ENCODE assay signal across 18 cellular contexts in genomic region chr7:42522227-42522991, GRCh38.
DNase-seq lines count a peak whose midpoint lies in the region; ATAC-seq and TF ChIP-seq lines count a peak whose summit lies in the region.
"Had no signal": no experiment of that assay in that cellular context is flagged by ENCODE, and none has a peak within 500 bp of the region (broad histone marks: within the 10 kb centered on the region; RNA-seq: fewer than 3 reads in every experiment).

No MANE protein-coding gene starts in this region.

- ATAC-seq in stimulated activated effector memory CD8-positive, alpha-beta T cell treated with anti-CD3 and anti-CD28 coated beads, Interleukin-12 subunit alpha, Interleukin-12 subunit beta, amount 100 ng/mL, for 72 hours: no peak
- ATAC-seq: activated naive CD8-positive, alpha-beta T cell treated with anti-CD3 and anti-CD28 coated beads, Interleukin-2, amount 50 U/mL, for 24 hours; Panc1; T-helper 17 cell had no signal

- H3K4me3 ChIP-seq in fibroblast of villous mesenchyme (ENCODE audit: low read depth, low read length): no peak overlapping the region
- no peak overlapping the region for H3K4me3 ChIP-seq in CD8-positive, alpha-beta memory T cell (ENCODE audit: low read length)

- peaks cover 10% of the 10 kb centered on the region for H3K9me3 Mint-ChIP-seq in progenitor cell of endocrine pancreas (ENCODE audit: low read depth)
- peaks cover 0 to 11% (median 6%) of the 10 kb centered on the region in 5 donors for H3K9me3 Mint-ChIP-seq in CD8-positive, alpha-beta memory T cell
- peaks cover 12% of the 10 kb centered on the region for H3K9me3 Mint-ChIP-seq in stimulated activated effector memory CD8-positive, alpha-beta T cell treated with anti-CD3 and anti-CD28 coated beads, Interleukin-12 subunit alpha, Interleukin-12 subunit beta, amount 100 ng/mL, for 72 hours

- H3K27me3 ChIP-seq in CD8-positive, alpha-beta memory T cell (ENCODE audit: insufficient read depth, low read length, poor library complexity, severe bottlenecking): no peaks in the 10 kb centered on the region

- DNase-seq in ELR (ENCODE audit: low read depth) (peak; percentile 4), SK-N-DZ (ENCODE audit: low spot score) (peak; percentile 42), fibroblast of villous mesenchyme (ENCODE audit: low read depth) (peak; percentile 84), progenitor cell of endocrine pancreas (ENCODE audit: low spot score, unreplicated experiment) (no peak), GOT3 (lab: John Stamatoyannopoulos, UW) (no peak), HUDEP-2 (lab: John Stamatoyannopoulos, UW; ENCODE audit: unreplicated experiment in 76 of 76) (no peak)
- DNase-seq in CD8-positive, alpha-beta memory T cell: no peak
- DNase-seq in stimulated activated effector memory CD8-positive, alpha-beta T cell treated with anti-CD3 and anti-CD28 coated beads, Interleukin-12 subunit alpha, Interleukin-12 subunit beta, amount 100 ng/mL, for 72 hours (ENCODE audit: low spot score in 2 of 2): no peak
- DNase-seq: activated CD4-positive, alpha-beta T cell treated with anti-CD3 and anti-CD28 coated beads for 48 hours; activated naive CD8-positive, alpha-beta T cell treated with anti-CD3 and anti-CD28 coated beads, Interleukin-2, amount 50 U/mL, for 24 hours; activated T-cell treated with anti-CD3 and anti-CD28 coated beads, Interleukin-2, amount 50 U/mL, for 1 hour; DMS79 treated with DMSO at 0.1 percent for 48 hours; NCI-H1436 treated with DMSO at 0.1 percent for 48 hours; NCI-H345; T-helper 17 cell had no signal

- H3K27me3 Mint-ChIP-seq in progenitor cell of endocrine pancreas: peaks cover 8% of the 10 kb centered on the region
- peaks cover 0 to 7% of the 10 kb centered on the region in 2 donors for H3K27me3 Mint-ChIP-seq in CD8-positive, alpha-beta memory T cell
- H3K27me3 Mint-ChIP-seq: T-helper 17 cell had no signal

- no peaks in the 10 kb centered on the region for H3K36me3 Mint-ChIP-seq in progenitor cell of endocrine pancreas (ENCODE audit: insufficient read depth)
- no peaks in the 10 kb centered on the region for H3K36me3 Mint-ChIP-seq in CD8-positive, alpha-beta memory T cell
- no peaks in the 10 kb centered on the region for H3K36me3 Mint-ChIP-seq in stimulated activated effector memory CD8-positive, alpha-beta T cell treated with anti-CD3 and anti-CD28 coated beads, Interleukin-12 subunit alpha, Interleukin-12 subunit beta, amount 100 ng/mL, for 72 hours
- H3K36me3 Mint-ChIP-seq: CD14-positive monocyte had no signal

- CTCF ChIA-PET in CD8-positive, alpha-beta memory T cell (lab: Charles Lee): no interaction called here

- H3K4me1 Mint-ChIP-seq in progenitor cell of endocrine pancreas (ENCODE audit: low read depth): no peaks in the 10 kb centered on the region
- H3K4me1 Mint-ChIP-seq in CD8-positive, alpha-beta memory T cell: no peaks in the 10 kb centered on the region
- H3K4me1 Mint-ChIP-seq in stimulated activated effector memory CD8-positive, alpha-beta T cell treated with anti-CD3 and anti-CD28 coated beads, Interleukin-12 subunit alpha, Interleukin-12 subunit beta, amount 100 ng/mL, for 72 hours: no peaks in the 10 kb centered on the region
- H3K4me1 Mint-ChIP-seq: activated naive CD8-positive, alpha-beta T cell treated with anti-CD3 and anti-CD28 coated beads, Interleukin-2, amount 50 U/mL, for 24 hours; CD14-positive monocyte; T-helper 17 cell had no signal

- TF ChIP-seq CTCF in fibroblast of villous mesenchyme (IDR thresholded peaks at IDR 0.05; ENCODE audit: insufficient read depth, low read depth, low read length): peak; percentile 31
- TF ChIP-seq CTCF in progenitor cell of endocrine pancreas (IDR thresholded peaks at IDR 0.05; ENCODE audit: unreplicated experiment): no peak

- H3K36me3 ChIP-seq in CD8-positive, alpha-beta memory T cell (ENCODE audit: insufficient read depth, low read length): no peaks in the 10 kb centered on the region

- no peak overlapping the region for H3K4me3 Mint-ChIP-seq in progenitor cell of endocrine pancreas (ENCODE audit: low read depth)
- H3K4me3 Mint-ChIP-seq in CD8-positive, alpha-beta memory T cell: no peak overlapping the region
- no peak overlapping the region for H3K4me3 Mint-ChIP-seq in stimulated activated effector memory CD8-positive, alpha-beta T cell treated with anti-CD3 and anti-CD28 coated beads, Interleukin-12 subunit alpha, Interleukin-12 subunit beta, amount 100 ng/mL, for 72 hours
- H3K4me3 Mint-ChIP-seq: activated naive CD8-positive, alpha-beta T cell treated with anti-CD3 and anti-CD28 coated beads, Interleukin-2, amount 50 U/mL, for 24 hours; CD14-positive monocyte; T-helper 17 cell had no signal

- peak overlapping the region; percentile 31 for H3K27ac Mint-ChIP-seq in progenitor cell of endocrine pancreas
- H3K27ac Mint-ChIP-seq in CD8-positive, alpha-beta memory T cell: no peak overlapping the region
- H3K27ac Mint-ChIP-seq in stimulated activated effector memory CD8-positive, alpha-beta T cell treated with anti-CD3 and anti-CD28 coated beads, Interleukin-12 subunit alpha, Interleukin-12 subunit beta, amount 100 ng/mL, for 72 hours: no peak overlapping the region
- H3K27ac Mint-ChIP-seq: activated naive CD8-positive, alpha-beta T cell treated with anti-CD3 and anti-CD28 coated beads, Interleukin-2, amount 50 U/mL, for 24 hours; CD14-positive monocyte; T-helper 17 cell had no signal

- POLR2A ChIA-PET in CD8-positive, alpha-beta memory T cell (lab: Charles Lee): no interaction called here

- no peak overlapping the region for H3K27ac ChIP-seq in CD8-positive, alpha-beta memory T cell (ENCODE audit: low read depth, low read length)
- H3K27ac ChIP-seq: parathyroid adenoma had no signal

- no peaks in the 10 kb centered on the region for H3K4me1 ChIP-seq in CD8-positive, alpha-beta memory T cell (ENCODE audit: insufficient read depth, low read length)
- H3K4me1 ChIP-seq: parathyroid adenoma had no signal

- H3K9me3 ChIP-seq in CD8-positive, alpha-beta memory T cell (ENCODE audit: low read length): no peaks in the 10 kb centered on the region

Comparison
In these comparisons a context has a peak if more than half of its experiments do, and no peak if none do; other contexts are left out.
1. DNase-seq: peak in ELR (single experiment), SK-N-DZ (single experiment) and fibroblast of villous mesenchyme (single experiment); none in progenitor cell of endocrine pancreas (single experiment), CD8-positive, alpha-beta memory T cell (0 of 5), GOT3 (single experiment), stimulated activated effector memory CD8-positive, alpha-beta T cell treated with anti-CD3 and anti-CD28 coated beads, Interleukin-12 subunit alpha, Interleukin-12 subunit beta, amount 100 ng/mL, for 72 hours (0 of 2) and HUDEP-2 (0 of 76).